ENCODE assay signal across 27 cellular contexts in genomic region chr17:5544115-5544514, GRCh38. TPM values are rescaled to one million over a fixed set of nuclear protein-coding genes. Genes with fewer than 3 reads are reported as not detected.
A peak's percentile ranks its signal among the peaks of the same experiment; 100 is the strongest.
DNase-seq lines count a peak whose midpoint lies in the region; ATAC-seq and TF ChIP-seq lines count a peak whose summit lies in the region.
"Had no signal": no experiment of that assay in that cellular context is flagged by ENCODE, and none has a peak within 500 bp of the region (broad histone marks: within the 10 kb centered on the region; RNA-seq: fewer than 3 reads in every experiment).

No MANE protein-coding gene starts in this region.

- DNase-seq in activated T-cell treated with anti-CD3 and anti-CD28 coated beads, Interleukin-2, amount 50 U/mL, for 24 hours = no peak
- DNase-seq in activated T-cell treated with anti-CD3 and anti-CD28 coated beads, Interleukin-2, amount 50 U/mL, for 72 hours = no peak
- no peak for DNase-seq in T-helper 17 cell
- peak; percentile 83 for DNase-seq in mesenteric fat pad (ENCODE audit: low spot score)
- DNase-seq in aorta = no peak
- no peak for DNase-seq in natural killer cell
- DNase-seq in effector memory CD8-positive, alpha-beta T cell = no peak
- DNase-seq: AML-193; CD4-positive, alpha-beta memory T cell; COR-L47; DMS79; EL; GDM1; GOT3; HCEC 1CT; KBM-7; NCI-H1105 treated with DMSO at 0.1 percent for 48 hours; NCI-H146; NCI-H1930; NCI-H2107; NCI-H446 treated with DMSO at 0.1 percent for 48 hours; NCI-H526; NCI-H82; NK-92 treated with Interleukin-12 subunit alpha and Interleukin-12 subunit beta, amount 100 ng/mL, for 24 hours; PC-3 had no signal

- no peak overlapping the region for H3K4me3 ChIP-seq in aorta (ENCODE audit: low read length in 2 of 2)
- H3K4me3 ChIP-seq: A549; BLaER1 treated with 17β-estradiol and CSF1 and Interleukin-3, amounts not matched to agents 10 nM and 100 nM had no signal

- peaks cover 83% of the 10 kb centered on the region for H3K36me3 Mint-ChIP-seq in activated T-cell treated with anti-CD3 and anti-CD28 coated beads, Interleukin-2, amount 50 U/mL, for 24 hours (ENCODE audit: low read depth)
- H3K36me3 Mint-ChIP-seq in activated T-cell treated with anti-CD3 and anti-CD28 coated beads, Interleukin-2, amount 50 U/mL, for 72 hours (ENCODE audit: insufficient read depth in 2 of 2) = peaks cover 13 to 19% of the 10 kb centered on the region in 2 donors
- H3K36me3 Mint-ChIP-seq in T-helper 17 cell (ENCODE audit: low read depth) (peaks cover 18% of the 10 kb centered on the region), natural killer cell (peaks cover 39% of the 10 kb centered on the region)
- H3K36me3 Mint-ChIP-seq in effector memory CD8-positive, alpha-beta T cell (ENCODE audit: insufficient read depth) = peaks cover 69% of the 10 kb centered on the region

- no peak overlapping the region for H3K4me3 Mint-ChIP-seq in activated T-cell treated with anti-CD3 and anti-CD28 coated beads, Interleukin-2, amount 50 U/mL, for 24 hours
- H3K4me3 Mint-ChIP-seq in activated T-cell treated with anti-CD3 and anti-CD28 coated beads, Interleukin-2, amount 50 U/mL, for 72 hours = no peak overlapping the region
- H3K4me3 Mint-ChIP-seq in T-helper 17 cell = no peak overlapping the region
- H3K4me3 Mint-ChIP-seq in natural killer cell = no peak overlapping the region
- H3K4me3 Mint-ChIP-seq in effector memory CD8-positive, alpha-beta T cell = no peak overlapping the region
- H3K4me3 Mint-ChIP-seq: CD4-positive, alpha-beta memory T cell had no signal

- no peak overlapping the region for H3K27ac ChIP-seq in aorta (ENCODE audit: low read depth in 1 of 2, low read length in 2 of 2)
- H3K27ac ChIP-seq: A549; BLaER1 treated with 17β-estradiol and CSF1 and Interleukin-3, amounts not matched to agents 10 nM and 100 nM had no signal

- peaks cover 0 to 7% of the 10 kb centered on the region in 2 donors for H3K36me3 ChIP-seq in aorta (ENCODE audit: control insufficient read depth in 1 of 2, insufficient read depth in 2 of 2, low read length in 1 of 2)

- H3K27me3 Mint-ChIP-seq in activated T-cell treated with anti-CD3 and anti-CD28 coated beads, Interleukin-2, amount 50 U/mL, for 24 hours = no peaks in the 10 kb centered on the region
- H3K27me3 Mint-ChIP-seq in activated T-cell treated with anti-CD3 and anti-CD28 coated beads, Interleukin-2, amount 50 U/mL, for 72 hours (ENCODE audit: low read depth) = no peaks in the 10 kb centered on the region
- H3K27me3 Mint-ChIP-seq in T-helper 17 cell = no peaks in the 10 kb centered on the region
- H3K27me3 Mint-ChIP-seq in natural killer cell (ENCODE audit: low read depth in 2 of 2) = no peaks in the 10 kb centered on the region
- no peaks in the 10 kb centered on the region for H3K27me3 Mint-ChIP-seq in effector memory CD8-positive, alpha-beta T cell
- H3K27me3 Mint-ChIP-seq: CD4-positive, alpha-beta memory T cell had no signal

- 94 to 96% methylated on average over 2 of the region's 2 CpGs for WGBS in aorta, 2 donors

- H3K27me3 ChIP-seq in aorta (ENCODE audit: control insufficient read depth in 1 of 2, insufficient read depth in 2 of 2, low read length in 1 of 2) = no peaks in the 10 kb centered on the region
- H3K27me3 ChIP-seq: BLaER1 treated with 17β-estradiol and CSF1 and Interleukin-3, amounts not matched to agents 10 nM and 100 nM had no signal

- H3K9me3 Mint-ChIP-seq in activated T-cell treated with anti-CD3 and anti-CD28 coated beads, Interleukin-2, amount 50 U/mL, for 24 hours = no peaks in the 10 kb centered on the region
- H3K9me3 Mint-ChIP-seq in activated T-cell treated with anti-CD3 and anti-CD28 coated beads, Interleukin-2, amount 50 U/mL, for 72 hours = peaks cover 2 to 6% of the 10 kb centered on the region in 2 donors
- no peaks in the 10 kb centered on the region for H3K9me3 Mint-ChIP-seq in natural killer cell
- H3K9me3 Mint-ChIP-seq in effector memory CD8-positive, alpha-beta T cell = no peaks in the 10 kb centered on the region
- H3K9me3 Mint-ChIP-seq: CD4-positive, alpha-beta memory T cell had no signal

- no peaks in the 10 kb centered on the region for H3K4me1 ChIP-seq in aorta (ENCODE audit: control insufficient read depth in 1 of 2, insufficient read depth in 2 of 2, low read length in 2 of 2)
- H3K4me1 ChIP-seq: A549 had no signal

- H3K9me3 ChIP-seq in T-helper 17 cell (ENCODE audit: control insufficient read depth, low read length, poor library complexity, severe bottlenecking) = no peaks in the 10 kb centered on the region
- H3K9me3 ChIP-seq in aorta (ENCODE audit: control insufficient read depth, low read length) = no peaks in the 10 kb centered on the region
- H3K9me3 ChIP-seq: A549; BLaER1 treated with 17β-estradiol and CSF1 and Interleukin-3, amounts not matched to agents 10 nM and 100 nM had no signal

- peak overlapping the region; percentile 19 for H3K27ac Mint-ChIP-seq in activated T-cell treated with anti-CD3 and anti-CD28 coated beads, Interleukin-2, amount 50 U/mL, for 24 hours
- H3K27ac Mint-ChIP-seq in activated T-cell treated with anti-CD3 and anti-CD28 coated beads, Interleukin-2, amount 50 U/mL, for 72 hours = no peak overlapping the region
- H3K27ac Mint-ChIP-seq in T-helper 17 cell = peak overlapping the region; percentile 27
- no peak overlapping the region for H3K27ac Mint-ChIP-seq in natural killer cell
- H3K27ac Mint-ChIP-seq in effector memory CD8-positive, alpha-beta T cell = no peak overlapping the region

- H3K4me1 Mint-ChIP-seq in activated T-cell treated with anti-CD3 and anti-CD28 coated beads, Interleukin-2, amount 50 U/mL, for 24 hours (ENCODE audit: low read depth) = peaks cover 7% of the 10 kb centered on the region
- peaks cover 9% of the 10 kb centered on the region for H3K4me1 Mint-ChIP-seq in activated T-cell treated with anti-CD3 and anti-CD28 coated beads, Interleukin-2, amount 50 U/mL, for 72 hours (ENCODE audit: low read depth)
- H3K4me1 Mint-ChIP-seq in T-helper 17 cell = peaks cover 27% of the 10 kb centered on the region
- peaks cover 18 to 27% of the 10 kb centered on the region in 2 donors for H3K4me1 Mint-ChIP-seq in natural killer cell
- H3K4me1 Mint-ChIP-seq in effector memory CD8-positive, alpha-beta T cell (ENCODE audit: low read depth in 2 of 2) = peaks cover 12 to 16% of the 10 kb centered on the region in 2 donors

- no peak for ATAC-seq in activated T-cell treated with anti-CD3 and anti-CD28 coated beads, Interleukin-2, amount 50 U/mL, for 72 hours (replicated peaks in 1 of 2)
- ATAC-seq in T-helper 17 cell = no peak
- ATAC-seq in aorta (ENCODE audit: low FRiP score) = peak; percentile 28
- ATAC-seq in natural killer cell = no peak
- no peak for ATAC-seq in effector memory CD8-positive, alpha-beta T cell (replicated peaks)
- ATAC-seq: A549, PC-3 had no signal

- intact Hi-C loops in aorta (cut with DNase I) (no loop called here), natural killer cell (cut with micrococcal nuclease) (no loop called here)

- no peak for TF ChIP-seq CTCF in natural killer cell (IDR thresholded peaks at IDR 0.05)

RNA-seq across cellular contexts. Expression of gene NLRP1, which starts 40.2 kb away (rescaled TPM):
- total RNA-seq in activated T-cell treated with anti-CD3 and anti-CD28 coated beads, Interleukin-2, amount 50 U/mL, for 72 hours = 10 to 100 TPM; 79.0 to 83.9 TPM
- total RNA-seq in T-helper 17 cell = 100 to 1,000 TPM; 190 to 200 TPM
- total RNA-seq in mesenteric fat pad = 23.8 TPM
- 10 to 100 TPM; 35.2 to 82.2 TPM for total RNA-seq in aorta
- polyA plus RNA-seq in aorta = 10 to 100 TPM; 11.1 to 63.0 TPM
- total RNA-seq in natural killer cell = 100 to 1,000 TPM; 206 to 237 (median 209) TPM

RNA-seq across cellular contexts. Expression of gene MIS12, which starts 57.7 kb away (rescaled TPM):
- total RNA-seq in activated T-cell treated with anti-CD3 and anti-CD28 coated beads, Interleukin-2, amount 50 U/mL, for 72 hours = 10 to 100 TPM; 38.6 to 39.6 TPM
- 10 to 100 TPM; 19.2 to 31.0 TPM for total RNA-seq in T-helper 17 cell
- 12.9 TPM for total RNA-seq in mesenteric fat pad
- total RNA-seq in aorta = 10 to 100 TPM; 14.6 to 16.1 TPM
- polyA plus RNA-seq in aorta = 10 to 100 TPM in 1 of 2 donors, 1 to 10 TPM in 1; 7.3 to 11.2 TPM
- total RNA-seq in natural killer cell = 10 to 100 TPM; 26.8 to 35.3 (median 29.3) TPM

RNA-seq across cellular contexts. Expression of gene DERL2, which starts 58.1 kb away (rescaled TPM):
- total RNA-seq in activated T-cell treated with anti-CD3 and anti-CD28 coated beads, Interleukin-2, amount 50 U/mL, for 72 hours = 10 to 100 TPM; 71.5 to 87.3 TPM
- 10 to 100 TPM; 66.3 to 78.0 TPM for total RNA-seq in T-helper 17 cell
- 73.4 TPM for total RNA-seq in mesenteric fat pad
- total RNA-seq in aorta = 10 to 100 TPM; 47.3 to 57.5 TPM
- 10 to 100 TPM; 30.9 to 57.6 TPM for polyA plus RNA-seq in aorta
- 100 to 1,000 TPM in 1 of 3 donors, 10 to 100 TPM in 2; 86.0 to 105 (median 94.3) TPM for total RNA-seq in natural killer cell

Comparison
In these comparisons a context has a peak if more than half of its experiments do, and no peak if none do; other contexts are left out.
1. H3K27ac Mint-ChIP-seq: peak in activated T-cell treated with anti-CD3 and anti-CD28 coated beads, Interleukin-2, amount 50 U/mL, for 24 hours (single experiment) and T-helper 17 cell (single experiment); none in activated T-cell treated with anti-CD3 and anti-CD28 coated beads, Interleukin-2, amount 50 U/mL, for 72 hours (single experiment), natural killer cell (0 of 2) and effector memory CD8-positive, alpha-beta T cell (0 of 2).